8 cellular contexts compared by ENCODE assay signal in the genomic region with DNA sequence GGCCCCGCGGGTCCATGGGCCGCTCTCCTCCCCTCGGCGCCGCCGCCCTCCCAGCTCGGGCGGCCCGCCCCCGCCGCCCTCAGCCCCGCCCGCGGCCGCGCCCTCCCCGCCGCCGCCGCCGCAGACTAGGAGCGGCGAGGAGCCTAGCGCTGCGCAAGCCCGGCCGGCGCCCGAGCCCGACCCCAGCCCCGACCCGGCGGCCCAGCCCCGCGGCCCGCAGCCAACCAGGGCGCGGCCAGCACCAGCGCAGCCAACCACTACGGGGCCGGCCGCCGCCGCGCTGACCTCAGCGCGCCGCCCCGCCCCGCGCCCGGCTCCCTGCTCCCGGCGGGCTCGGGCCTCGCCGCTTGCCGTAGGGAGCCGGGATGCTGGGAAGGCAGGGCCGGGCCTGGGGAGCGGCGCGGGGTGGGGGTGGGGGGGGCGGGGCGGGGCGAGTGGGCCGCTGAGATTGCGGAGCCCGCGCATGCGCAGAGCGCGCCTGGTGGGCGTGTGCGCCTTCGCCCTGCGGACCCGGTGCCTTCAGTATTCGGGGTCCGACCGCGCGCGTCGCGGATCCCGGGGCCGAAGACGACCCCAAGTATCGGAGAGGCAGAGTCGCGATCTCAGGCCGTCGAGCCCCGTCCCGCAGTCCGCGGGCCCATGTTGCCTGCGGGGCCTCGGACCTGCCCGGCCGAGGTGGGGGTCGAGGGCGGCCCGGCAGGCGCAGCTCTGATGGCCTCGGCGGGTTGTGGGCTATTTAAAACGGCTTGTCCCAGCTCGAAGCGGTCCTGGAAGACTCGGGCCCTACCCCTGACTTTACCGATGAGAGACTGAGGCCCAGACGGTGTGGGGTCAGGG. TPM values are rescaled to one million over a fixed set of nuclear protein-coding genes. Genes with fewer than 3 reads are reported as not detected.
DNase-seq lines count a peak whose midpoint lies in the region; ATAC-seq, FAIRE-seq and TF ChIP-seq lines count a peak whose summit lies in the region.

A gene with protein sequence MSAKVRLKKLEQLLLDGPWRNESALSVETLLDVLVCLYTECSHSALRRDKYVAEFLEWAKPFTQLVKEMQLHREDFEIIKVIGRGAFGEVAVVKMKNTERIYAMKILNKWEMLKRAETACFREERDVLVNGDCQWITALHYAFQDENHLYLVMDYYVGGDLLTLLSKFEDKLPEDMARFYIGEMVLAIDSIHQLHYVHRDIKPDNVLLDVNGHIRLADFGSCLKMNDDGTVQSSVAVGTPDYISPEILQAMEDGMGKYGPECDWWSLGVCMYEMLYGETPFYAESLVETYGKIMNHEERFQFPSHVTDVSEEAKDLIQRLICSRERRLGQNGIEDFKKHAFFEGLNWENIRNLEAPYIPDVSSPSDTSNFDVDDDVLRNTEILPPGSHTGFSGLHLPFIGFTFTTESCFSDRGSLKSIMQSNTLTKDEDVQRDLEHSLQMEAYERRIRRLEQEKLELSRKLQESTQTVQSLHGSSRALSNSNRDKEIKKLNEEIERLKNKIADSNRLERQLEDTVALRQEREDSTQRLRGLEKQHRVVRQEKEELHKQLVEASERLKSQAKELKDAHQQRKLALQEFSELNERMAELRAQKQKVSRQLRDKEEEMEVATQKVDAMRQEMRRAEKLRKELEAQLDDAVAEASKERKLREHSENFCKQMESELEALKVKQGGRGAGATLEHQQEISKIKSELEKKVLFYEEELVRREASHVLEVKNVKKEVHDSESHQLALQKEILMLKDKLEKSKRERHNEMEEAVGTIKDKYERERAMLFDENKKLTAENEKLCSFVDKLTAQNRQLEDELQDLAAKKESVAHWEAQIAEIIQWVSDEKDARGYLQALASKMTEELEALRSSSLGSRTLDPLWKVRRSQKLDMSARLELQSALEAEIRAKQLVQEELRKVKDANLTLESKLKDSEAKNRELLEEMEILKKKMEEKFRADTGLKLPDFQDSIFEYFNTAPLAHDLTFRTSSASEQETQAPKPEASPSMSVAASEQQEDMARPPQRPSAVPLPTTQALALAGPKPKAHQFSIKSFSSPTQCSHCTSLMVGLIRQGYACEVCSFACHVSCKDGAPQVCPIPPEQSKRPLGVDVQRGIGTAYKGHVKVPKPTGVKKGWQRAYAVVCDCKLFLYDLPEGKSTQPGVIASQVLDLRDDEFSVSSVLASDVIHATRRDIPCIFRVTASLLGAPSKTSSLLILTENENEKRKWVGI (N-terminal part only) (minus strand): TSS at position 178 of the 837 bp plus-strand sequence. CDS start 376 bp downstream, outside the sequence.

- no peak for TF ChIP-seq CTCF in AG10803 (conservative IDR thresholded peaks at IDR 0.05; ENCODE audit: low read length)

- H3K18ac ChIP-seq in mesenchymal stem cell (ENCODE audit: low read depth in 1 of 2, low read length in 2 of 2), result peak within 1 kb of the TSS; percentile 95 to 99

- peak within 1 kb of the TSS; percentile 92 for H4K91ac ChIP-seq in mesenchymal stem cell (ENCODE audit: low read length)

- no peaks in the 10 kb centered on the region for H3K9me3 ChIP-seq in mesenchymal stem cell (ENCODE audit: control insufficient read depth, low read length)

- peak; percentile 83 for ATAC-seq in HG03432 (IDR thresholded peaks at IDR 0.05; ENCODE audit: unreplicated experiment)

- DNase-seq in AG10803 (ENCODE audit: low read depth) (peak; percentile 92), GM19239 (ENCODE audit: insufficient read length, low spot score) (peak; percentile 95), NCI-H526 treated with DMSO at 0.1 percent for 48 hours (lab: John Stamatoyannopoulos, UW) (peak; percentile 66), mesenchymal stem cell (peak; percentile 89)
- DNase-seq in activated CD8-positive, alpha-beta memory T cell treated with anti-CD3 and anti-CD28 coated beads, Interleukin-2, amount 50 U/mL, for 48 hours, result peak; percentile 83
- peak; percentile 24 to 33 (median 33) for DNase-seq in stimulated activated CD4-positive, alpha-beta T cell treated with anti-CD3 and anti-CD28 coated beads, TNF-alpha, amount 100 ng/mL, for 48 hours (ENCODE audit: low read depth in 3 of 3)

- H2BK120ac ChIP-seq in mesenchymal stem cell (ENCODE audit: low read depth, low read length), result peak within 1 kb of the TSS; percentile 77

- peaks cover 20% of the 10 kb centered on the region for H3K4me1 ChIP-seq in mesenchymal stem cell (ENCODE audit: control insufficient read depth, insufficient read depth, low read depth, low read length)

- H3K4me2 ChIP-seq in mesenchymal stem cell (ENCODE audit: low read length, poor library complexity, severe bottlenecking), result peak within 1 kb of the TSS; percentile 96

- H2AK5ac ChIP-seq in mesenchymal stem cell (ENCODE audit: low read length, severe bottlenecking), result no peak within 1 kb of the TSS

- H4K8ac ChIP-seq in mesenchymal stem cell (ENCODE audit: low read length), result peak within 1 kb of the TSS; percentile 81

- peaks cover 7 to 17% of the 10 kb centered on the region in 2 experiments for H3K36me3 ChIP-seq in mesenchymal stem cell (ENCODE audit: control insufficient read depth in 1 of 2, insufficient read depth in 2 of 2, low read depth in 1 of 2, low read length in 2 of 2)

- peak within 1 kb of the TSS; percentile 93 for H3K4me3 ChIP-seq in AG10803 (ENCODE audit: low read length)
- peak within 1 kb of the TSS; percentile 92 to 93 for H3K4me3 ChIP-seq in mesenchymal stem cell (ENCODE audit: insufficient read depth in 1 of 2, low read depth in 1 of 2, low read length in 2 of 2)

- H2BK15ac ChIP-seq in mesenchymal stem cell (ENCODE audit: low read depth, poor library complexity, severe bottlenecking), result peak within 1 kb of the TSS; percentile 89

- under 1% methylated on average over 51 of the region's 115 CpGs for WGBS in mesenchymal stem cell

- peak within 1 kb of the TSS; percentile 66 for H3K27ac ChIP-seq in mesenchymal stem cell (ENCODE audit: low read length, poor library complexity, severe bottlenecking)

- FAIRE-seq in GM19239 (lab: Jason Lieb, UNC), result no peak

- H3K79me1 ChIP-seq in mesenchymal stem cell (replicated peaks; ENCODE audit: low read length, poor library complexity, severe bottlenecking), result peaks cover 15% of the 10 kb centered on the region

- H3K4ac ChIP-seq in mesenchymal stem cell (ENCODE audit: low read depth in 1 of 2, low read length in 2 of 2), result peak within 1 kb of the TSS; percentile 88 to 99

- H2BK5ac ChIP-seq in mesenchymal stem cell (ENCODE audit: low read depth, low read length, poor library complexity, severe bottlenecking), result peak within 1 kb of the TSS; percentile 54

- in situ Hi-C loops in endometrial microvascular endothelial cells (cut with HindIII; ENCODE audit: inconsistent ontology term, low pct_unique_long_range_greater_than_20kb, low sequenced_read_pairs), result no loop called here

- H3K9ac ChIP-seq in mesenchymal stem cell (ENCODE audit: low read length), result peak within 1 kb of the TSS; percentile 94

- peak within 1 kb of the TSS; percentile 27 to 100 for H3K23ac ChIP-seq in mesenchymal stem cell (ENCODE audit: low read length in 2 of 2)

- peak within 1 kb of the TSS; percentile 80 to 100 for H3K14ac ChIP-seq in mesenchymal stem cell (ENCODE audit: low read length in 2 of 2)

- H2BK12ac ChIP-seq in mesenchymal stem cell (ENCODE audit: low read length in 2 of 2), result peak within 1 kb of the TSS in 1 of 2 experiments; percentile 33

- peak within 1 kb of the TSS; percentile 66 for H2AFZ ChIP-seq in mesenchymal stem cell (ENCODE audit: low read depth, low read length)

- no peaks in the 10 kb centered on the region for H3K27me3 ChIP-seq in mesenchymal stem cell (ENCODE audit: control insufficient read depth in 1 of 2, insufficient read depth in 1 of 2, low read length in 2 of 2)

RNA-seq across cellular contexts. Expression of the gene that starts here (rescaled TPM):
- total RNA-seq in endometrial microvascular endothelial cells (ENCODE audit: inconsistent ontology term), result 95.0 TPM
- 64.0 TPM for polyA plus RNA-seq in mesenchymal stem cell (2013, experiment 1 of 2)
- 61.5 TPM for polyA plus RNA-seq in mesenchymal stem cell (2013, experiment 2 of 2)

Comparison
In these comparisons a context has a peak if more than half of its experiments do, and no peak if none do; other contexts are left out.
1. Peak in every context shown above with its lines: DNase-seq, ATAC-seq, H3K4me3 ChIP-seq and H3K27ac ChIP-seq.
2. DNase-seq: peak in every context shown above with its lines; median percentile 95 in GM19239; 92 in AG10803; 89 in mesenchymal stem cell; 83 in activated CD8-positive, alpha-beta memory T cell treated with anti-CD3 and anti-CD28 coated beads, Interleukin-2, amount 50 U/mL, for 48 hours; 66 in NCI-H526 treated with DMSO at 0.1 percent for 48 hours; 33 in stimulated activated CD4-positive, alpha-beta T cell treated with anti-CD3 and anti-CD28 coated beads, TNF-alpha, amount 100 ng/mL, for 48 hours.